Comparison of ENCODE assay signal across 8 cellular contexts in the genomic region with DNA sequence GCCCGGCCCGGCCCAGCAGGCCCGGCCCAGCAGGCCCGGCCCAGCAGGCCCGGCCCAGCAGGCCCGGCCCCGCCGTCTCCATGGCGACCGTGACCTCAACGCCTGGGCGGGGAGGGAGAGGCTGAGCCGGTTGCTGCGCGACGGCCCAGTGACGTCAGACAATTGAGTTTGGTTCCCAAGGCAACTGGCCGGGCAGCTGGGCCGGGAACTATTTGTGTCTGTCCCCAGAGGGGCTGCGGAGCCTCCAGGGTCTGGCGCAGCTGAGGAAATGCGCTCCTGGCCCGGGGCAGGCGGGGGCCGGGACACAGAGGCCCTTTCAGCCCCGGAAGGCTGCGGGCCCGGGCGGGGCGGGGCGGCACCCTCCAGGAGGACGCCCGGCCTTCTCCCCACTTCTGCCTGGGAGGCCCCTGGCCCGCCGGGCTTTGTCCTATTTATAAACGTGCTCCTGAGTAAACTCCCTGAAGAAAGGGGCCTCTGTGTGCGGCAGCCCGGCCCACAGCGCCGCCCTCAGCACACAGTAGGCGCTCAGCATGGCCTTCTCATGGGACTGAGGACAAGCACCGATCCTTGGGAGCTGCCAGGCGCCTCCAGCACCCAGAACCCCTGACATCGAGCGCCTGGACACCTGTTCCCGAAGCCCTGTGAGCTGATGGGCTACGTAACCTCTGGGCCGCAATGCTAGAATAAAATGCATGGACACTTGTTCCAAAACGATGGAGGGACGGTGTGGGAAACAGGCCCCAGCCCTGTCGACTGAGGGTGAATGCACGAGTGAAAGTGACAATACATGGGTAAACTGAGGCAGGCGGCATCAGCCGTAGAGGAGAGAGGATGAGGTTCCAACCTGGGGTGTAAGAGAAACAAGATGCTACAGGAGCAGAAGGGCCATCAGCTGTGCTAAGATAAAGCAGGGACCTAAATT. TPM values are rescaled to one million over a fixed set of nuclear protein-coding genes. Genes with fewer than 3 reads are reported as not detected.
DNase-seq lines count a peak whose midpoint lies in the region; ATAC-seq and TF ChIP-seq lines count a peak whose summit lies in the region.

No MANE protein-coding gene starts in this region.

- no peaks in the 10 kb centered on the region for H3K9me3 ChIP-seq in IMR-90 (ENCODE audit: control insufficient read depth, insufficient read depth, low read length)
- H3K9me3 ChIP-seq in PC-9 (ENCODE audit: insufficient read depth, low read depth) = no peaks in the 10 kb centered on the region
- H3K9me3 ChIP-seq in esophagus muscularis mucosa = no peaks in the 10 kb centered on the region

- H3K27ac ChIP-seq in IMR-90 (ENCODE audit: insufficient read depth, low read length) (peak overlapping the region; percentile 67), PC-9 (no peak overlapping the region), esophagus muscularis mucosa (replicated peaks in 1 of 4) (peak overlapping the region; percentile 94 to 100 (median 96))

- CTCF ChIA-PET in IMR-90 (lab: Yijun Ruan, JAX) (no interaction called here), PC-9 (lab: Charles Lee) (interaction anchor here (0.5 to 0.6 kb wide), 2 partner anchors 41 to 835 kb away, joined by 3 to 8 read pairs; no protein-coding TSS in a partner anchor)

- peak overlapping the region; percentile 25; the same call in 1 of the 2 replicates for H3K4ac ChIP-seq in IMR-90 (ENCODE audit: low read depth, low read length)

- H3K36me3 ChIP-seq in IMR-90 (ENCODE audit: control insufficient read depth, insufficient read depth, low read length) = no peaks in the 10 kb centered on the region
- no peaks in the 10 kb centered on the region for H3K36me3 ChIP-seq in PC-9 (ENCODE audit: low read depth)
- H3K36me3 ChIP-seq in esophagus muscularis mucosa = no peaks in the 10 kb centered on the region

- H3K56ac ChIP-seq in IMR-90 (ENCODE audit: extremely low read depth, insufficient read depth, low read length) = no peak overlapping the region

- peaks cover 12% of the 10 kb centered on the region for H3F3A ChIP-seq in PC-9 (ENCODE audit: insufficient read depth, low read depth)

- peak overlapping the region; percentile 42 for H3K4me3 ChIP-seq in IMR-90 (ENCODE audit: insufficient read depth, low read depth, low read length)
- peak overlapping the region; percentile 50 for H3K4me3 ChIP-seq in PC-9
- H3K4me3 ChIP-seq in esophagus muscularis mucosa = peak overlapping the region; percentile 55 to 64 (median 64)

- H3K27me3 ChIP-seq in IMR-90 (ENCODE audit: control insufficient read depth, insufficient read depth, low read length) (no peaks in the 10 kb centered on the region), PC-9 (ENCODE audit: insufficient read depth, low read depth) (no peaks in the 10 kb centered on the region), esophagus muscularis mucosa (no peaks in the 10 kb centered on the region)

- TF ChIP-seq CTCF in IMR-90 (conservative IDR thresholded peaks at IDR 0.05; ENCODE audit: low read depth, low read length) (no peak), PC-9 (conservative IDR thresholded peaks at IDR 0.05) (no peak), esophagus muscularis mucosa (IDR thresholded peaks at IDR 0.05) (peak in 1 of 3 experiments; percentile 21)

- POLR2A ChIA-PET in IMR-90 (lab: Charles Lee; ENCODE audit: unreplicated experiment) (interaction anchor here (0.6 kb wide), 1 partner anchor 476 kb away, joined by 3 read pairs; no protein-coding TSS in a partner anchor), PC-9 (lab: Charles Lee; ENCODE audit: unreplicated experiment) (interaction anchor here (0.6 to 0.9 kb wide), 5 partner anchors 8 to 141 kb away, joined by 3 to 8 read pairs (median 4); partner anchors contain the start of gene NCL)

- TF ChIP-seq EP300 in esophagus muscularis mucosa (IDR thresholded peaks at IDR 0.05) = peak; percentile 79

- peak; percentile 99 for DNase-seq in DMS 273 (lab: John Stamatoyannopoulos, UW; ENCODE audit: unreplicated experiment)
- DNase-seq in IMR-90 = peak; percentile 95
- peak; percentile 86 to 97 for DNase-seq in PC-9
- DNase-seq in activated T-cell treated with anti-CD3 and anti-CD28 coated beads, Interleukin-2, amount 50 U/mL, for 48 hours = peak; percentile 91 to 92
- DNase-seq in esophagus muscularis mucosa (ENCODE audit: extremely low spot score) = peak; percentile 100
- DNase-seq in myocyte (ENCODE audit: low read depth) = peak; percentile 100
- peak; percentile 93 for DNase-seq in stimulated activated CD8-positive, alpha-beta memory T cell treated with anti-CD3 and anti-CD28 coated beads, Interleukin-7, amount 100 ng/mL, for 24 hours (ENCODE audit: low read depth)

- H3K4me1 ChIP-seq in IMR-90 (ENCODE audit: control insufficient read depth, insufficient read depth, low read length) (peaks cover 11% of the 10 kb centered on the region), PC-9 (replicated peaks; ENCODE audit: insufficient read depth) (peaks cover 13% of the 10 kb centered on the region), esophagus muscularis mucosa (peaks cover 48 to 70% (median 68%) of the 10 kb centered on the region in 4 donors)

- H3K18ac ChIP-seq in IMR-90 (ENCODE audit: low read depth, low read length) = peak overlapping the region; percentile 14; the same call in 1 of the 2 replicates

- 24% methylated on average over 32 of the region's 54 CpGs; no CpG with 5 or more reads in 1 of the 2 experiments for WGBS in IMR-90 (ENCODE audit: extremely low coverage in 2 of 2, insufficient read length in 1 of 2), 2 experiments
- WGBS in esophagus muscularis mucosa = 49% methylated on average over 16 of the region's 54 CpGs

- H3K9me2 ChIP-seq in PC-9 (ENCODE audit: insufficient read depth) = no peaks in the 10 kb centered on the region

- H2AK5ac ChIP-seq in IMR-90 (ENCODE audit: low read depth, low read length) = peak overlapping the region; percentile 82

- H3K9ac ChIP-seq in IMR-90 (ENCODE audit: low read depth, low read length) = peak overlapping the region; percentile 18; the same call in 1 of the 2 replicates

- H2AK9ac ChIP-seq in IMR-90 (replicated peaks; ENCODE audit: low read depth, low read length, poor library complexity) = peak overlapping the region; percentile 90

- peak overlapping the region; percentile 25 to 77; a peak in 3 of 4 replicates for H4K8ac ChIP-seq in IMR-90 (ENCODE audit: low read depth in 2 of 2, low read length in 2 of 2)

- peak overlapping the region; percentile 57 for H2BK5ac ChIP-seq in IMR-90 (ENCODE audit: low read depth, low read length, poor library complexity, severe bottlenecking)

- no peaks in the 10 kb centered on the region for H4K20me1 ChIP-seq in IMR-90 (ENCODE audit: insufficient read depth, low read length)
- H4K20me1 ChIP-seq in PC-9 (ENCODE audit: insufficient read depth) = no peaks in the 10 kb centered on the region

- peak overlapping the region; percentile 25 for H4K5ac ChIP-seq in IMR-90 (ENCODE audit: low read depth, low read length)

- BruUV-seq in IMR-90 (replicated peaks; lab: Mats Ljungman, UMichigan) (no TSS peak), PC-9 (replicated peaks; lab: Mats Ljungman, UMichigan) (TSS peak; percentile 88)

- TF ChIP-seq POLR2A in IMR-90 (IDR thresholded peaks at IDR 0.05; ENCODE audit: low read depth, low read length) (peak; percentile 91), esophagus muscularis mucosa (IDR thresholded peaks at IDR 0.05; ENCODE audit: low read depth) (peak; percentile 61)

- peak overlapping the region; percentile 42; the same call in 1 of the 3 replicates for H2BK15ac ChIP-seq in IMR-90 (ENCODE audit: low read depth, low read length)

- H2BK20ac ChIP-seq in IMR-90 (ENCODE audit: low read depth, low read length) = no peak overlapping the region

- dilution Hi-C loops in IMR-90 (cut with HindIII; ENCODE audit: low sequenced_read_pairs, unreplicated experiment) = no loop called here

- H4K91ac ChIP-seq in IMR-90 (ENCODE audit: insufficient read depth, low read depth, low read length) = peak overlapping the region; percentile 81

- H3K79me2 ChIP-seq in PC-9 (ENCODE audit: low read depth) = no peaks in the 10 kb centered on the region

- peaks cover 0 to 3% of the 10 kb centered on the region in 2 experiments; a peak in 1 of 4 replicates for H3K79me1 ChIP-seq in IMR-90 (ENCODE audit: low read depth in 1 of 2, low read length in 2 of 2)

- H2AFZ ChIP-seq in IMR-90 (replicated peaks; ENCODE audit: low read length, poor library complexity) (peak overlapping the region; percentile 91), PC-9 (no peak overlapping the region; the same call in 1 of the 2 replicates)

- H2BK120ac ChIP-seq in IMR-90 (ENCODE audit: low read depth, low read length) = no peak overlapping the region; the same call in 1 of the 2 replicates

- 0 out of 2 replicates have a peak overlapping the region, but pooled peaks have one; percentile 43 for H3K23ac ChIP-seq in IMR-90 (ENCODE audit: low read depth, low read length)

- H3K4me2 ChIP-seq in IMR-90 (ENCODE audit: low read depth, low read length) = peak overlapping the region; percentile 58
- peak overlapping the region; percentile 78 for H3K4me2 ChIP-seq in PC-9

- peaks cover 10% of the 10 kb centered on the region for H3K9me1 ChIP-seq in IMR-90 (ENCODE audit: insufficient read depth, low read length)

- ATAC-seq in GM21528 (IDR thresholded peaks at IDR 0.05; ENCODE audit: low FRiP score, unreplicated experiment) (peak; percentile 79), IMR-90 (ENCODE audit: low read depth) (peak; percentile 93)

- in situ Hi-C loops in IMR-90 (cut with MboI; ENCODE audit: low sequenced_read_pairs) = loop anchor here (5.0 kb wide), 1 partner anchor 88 kb away; no protein-coding TSS in a partner anchor

- peak overlapping the region; percentile 25 for H3K14ac ChIP-seq in IMR-90 (replicated peaks; ENCODE audit: low read depth, low read length)

- intact Hi-C loops in IMR-90 (cut with micrococcal nuclease) (no loop called here), PC-9 (cut with micrococcal nuclease; ENCODE audit: unreplicated experiment) (no loop called here), esophagus muscularis mucosa (cut with DNase I) (loop anchor here (5.0 kb wide), 1 partner anchor 88 kb away; no protein-coding TSS in a partner anchor)

- peak; percentile 12; the same call in 1 of the 2 replicates for TF ChIP-seq RAD21 in IMR-90 (IDR thresholded peaks at IDR 0.05; ENCODE audit: low read length)

RNA-seq across cellular contexts. Expression of gene TEX44, which starts 12.3 kb away (rescaled TPM):
- total RNA-seq in IMR-90 (2012; rRNA removed) (not detected in 2 replicates), PC-9 (2021) (not detected in 2 replicates), esophagus muscularis mucosa (not detected), myocyte (not detected in 2 replicates)
- polyA plus RNA-seq in IMR-90 (2012; rRNA removed) = not detected in 2 replicates
- not detected in 2 replicates for polyA plus RNA-seq in IMR-90 (2012; cell fraction: cytosol; rRNA removed)
- polyA plus RNA-seq in IMR-90 (2012; cell fraction: nucleus; rRNA removed; ENCODE audit: low replicate concordance) = not detected in 2 replicates
- polyA plus RNA-seq in myocyte (2012) = not detected
